27 cellular contexts compared by ENCODE assay signal in the genomic region with DNA sequence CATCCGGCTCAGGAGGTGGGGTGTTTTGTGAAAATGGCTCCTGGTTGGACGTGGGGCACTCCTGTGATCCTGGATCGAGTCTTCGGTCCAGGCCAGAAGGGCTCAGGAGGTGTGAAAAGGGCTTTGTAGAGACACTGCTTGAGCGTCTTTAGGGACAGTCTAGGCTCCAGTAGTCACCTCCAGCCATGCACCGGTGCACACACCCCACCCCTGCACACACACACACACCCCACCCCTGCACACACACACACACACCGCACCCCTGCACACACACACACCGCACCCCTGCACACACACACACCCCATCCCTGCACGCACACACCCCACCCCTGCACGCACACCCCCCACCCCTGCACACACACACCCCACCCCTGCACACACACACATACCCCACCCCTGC.
"Had no signal": no experiment of that assay in that cellular context is flagged by ENCODE, and none has a peak within 500 bp of the region (broad histone marks: within the 10 kb centered on the region; RNA-seq: fewer than 3 reads in every experiment).

No MANE protein-coding gene starts in this region.

- H3K27me3 ChIP-seq: pancreas, testis, thyroid gland, upper lobe of left lung had no signal

- ATAC-seq: left colon; left lung; lower lobe of right lung; naive thymus-derived CD8-positive, alpha-beta T cell; pancreas; sciatic nerve; stimulated activated naive B cell treated with anti-CD40 and anti-IgM and Interleukin-4, amounts not matched to agents 10 μg/mL and 1 μg/mL and 100 μg/mL, for 72 hours; stimulated activated naive CD8-positive, alpha-beta T cell treated with anti-CD3 and anti-CD28 coated beads, Interleukin-15, Interleukin-2, amounts not matched to agents 100 U/mL and 50 U/mL, for 24 hours had no signal

- DNase-seq: hypothalamus; immature natural killer cell; kidney; left colon; left lung; lower lobe of right lung; mammary epithelial cell; mesenchymal stem cell; naive thymus-derived CD8-positive, alpha-beta T cell; nucleus accumbens; pancreas; posterior cingulate gyrus; stimulated activated CD4-positive, alpha-beta T cell treated with anti-CD3 and anti-CD28 coated beads, Interleukin-12 subunit alpha, Interleukin-12 subunit beta, amount 100 ng/mL, for 4 hours; stimulated activated CD4-positive, alpha-beta T cell treated with anti-CD3 and anti-CD28 coated beads, Interleukin-15, amount 100 ng/mL, for 24 hours; stimulated activated CD4-positive, alpha-beta T cell treated with anti-CD3 and anti-CD28 coated beads, Interleukin-2, amount 100 ng/mL, for 24 hours; stimulated activated CD4-positive, alpha-beta T cell treated with anti-CD3 and anti-CD28 coated beads, Interleukin-4, amount 100 ng/mL, for 1 hour; stimulated activated naive B cell treated with anti-CD40 and anti-IgM and Interleukin-4, amounts not matched to agents 10 μg/mL and 1 μg/mL and 100 μg/mL, for 72 hours; stimulated activated naive CD8-positive, alpha-beta T cell treated with anti-CD3 and anti-CD28 coated beads, Interleukin-15, Interleukin-2, amounts not matched to agents 100 U/mL and 50 U/mL, for 24 hours; stomach; testis; thyroid gland; transverse colon; upper lobe of left lung had no signal

- H3K36me3 ChIP-seq: left lung, lower lobe of right lung, pancreas, prostate gland, stomach, thyroid gland, transverse colon, upper lobe of left lung had no signal

- H3K4me1 ChIP-seq: prostate gland had no signal

- H3K27ac ChIP-seq: left lung, lower lobe of right lung, pancreas, prostate gland, skin epidermis, stomach, testis, thyroid gland, transverse colon, upper lobe of left lung had no signal

- FAIRE-seq: islet of Langerhans, kidney, pancreas had no signal

- H3K9me3 ChIP-seq: left lung, lower lobe of right lung, pancreas, prostate gland, stomach, testis, thyroid gland, transverse colon, upper lobe of left lung had no signal

- H3K4me3 ChIP-seq: left lung, lower lobe of right lung, pancreas, prostate gland, skin epidermis, stomach, testis, thyroid gland, transverse colon, upper lobe of left lung had no signal
